In the genomic region with DNA sequence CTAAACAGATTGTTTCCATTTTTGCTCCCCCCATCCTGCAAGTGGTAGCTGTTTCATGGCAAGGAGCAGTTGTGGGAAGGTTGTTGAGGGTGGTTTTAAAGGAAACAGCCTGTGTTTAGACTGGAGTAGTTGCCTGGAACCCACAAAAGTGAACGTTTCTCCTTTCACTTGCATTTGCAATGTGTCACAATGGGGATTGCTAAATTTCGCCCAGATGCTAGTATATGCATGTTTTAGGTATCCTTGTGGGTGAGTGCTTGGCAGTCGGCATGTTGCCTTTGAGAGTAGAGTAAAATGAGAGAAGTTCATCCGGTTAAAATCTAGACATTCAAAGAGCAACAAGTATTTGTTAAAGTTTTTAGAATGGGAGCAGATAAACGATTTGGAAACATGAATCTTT, we compare ENCODE assay signal across 29 cellular contexts.
"Had no signal": no experiment of that assay in that cellular context is flagged by ENCODE, and none has a peak within 500 bp of the region (broad histone marks: within the 10 kb centered on the region; RNA-seq: fewer than 3 reads in every experiment).

No MANE protein-coding gene starts in this region.

- H3K4me3 ChIP-seq: body of pancreas, cardiac muscle cell, colonic mucosa had no signal

- H3K36me3 ChIP-seq: cardiac muscle cell, colonic mucosa had no signal

- H3K27ac ChIP-seq: body of pancreas, cardiac muscle cell, colonic mucosa had no signal

- H3K27me3 Mint-ChIP-seq: activated CD4-positive, alpha-beta memory T cell treated with anti-CD3 and anti-CD28 coated beads for 36 hours; activated CD4-positive, alpha-beta T cell treated with anti-CD3 and anti-CD28 coated beads, Interleukin-2, amount 10 ng/mL, durations not matched to agents 24 days and 14 days; activated CD8-positive, alpha-beta memory T cell treated with anti-CD3 and anti-CD28 coated beads, Interleukin-2, amount 10 ng/mL, durations not matched to agents 7 days and 5 days; activated naive CD8-positive, alpha-beta T cell; activated T-cell treated with anti-CD3 and anti-CD28 coated beads, Interleukin-2, amount 50 U/mL, for 24 hours had no signal

- H3K4me3 Mint-ChIP-seq: activated CD4-positive, alpha-beta memory T cell treated with anti-CD3 and anti-CD28 coated beads for 36 hours; activated CD4-positive, alpha-beta T cell treated with anti-CD3 and anti-CD28 coated beads for 36 hours; activated CD4-positive, alpha-beta T cell treated with anti-CD3 and anti-CD28 coated beads, Interleukin-2, amount 10 ng/mL, durations not matched to agents 24 days and 14 days; activated CD8-positive, alpha-beta memory T cell treated with anti-CD3 and anti-CD28 coated beads, Interleukin-2, amount 10 ng/mL, durations not matched to agents 7 days and 5 days; activated CD8-positive, alpha-beta T cell treated with anti-CD3 and anti-CD28 coated beads, Interleukin-2, amount 10 ng/mL, durations not matched to agents 7 days and 5 days; activated naive CD8-positive, alpha-beta T cell; activated T-cell treated with anti-CD3 and anti-CD28 coated beads, Interleukin-2, amount 50 U/mL, for 24 hours; activated T-cell treated with anti-CD3 and anti-CD28 coated beads, Interleukin-2, amount 50 U/mL, for 72 hours had no signal

- H3K27me3 ChIP-seq: body of pancreas, cardiac muscle cell, colonic mucosa had no signal

- H3K36me3 Mint-ChIP-seq: activated CD4-positive, alpha-beta memory T cell treated with anti-CD3 and anti-CD28 coated beads for 36 hours; activated CD8-positive, alpha-beta memory T cell treated with anti-CD3 and anti-CD28 coated beads, Interleukin-2, amount 10 ng/mL, durations not matched to agents 7 days and 5 days; activated naive CD8-positive, alpha-beta T cell had no signal

- H3K4me1 Mint-ChIP-seq: activated CD4-positive, alpha-beta T cell treated with anti-CD3 and anti-CD28 coated beads for 36 hours; activated CD4-positive, alpha-beta T cell treated with anti-CD3 and anti-CD28 coated beads, Interleukin-2, amount 10 ng/mL, durations not matched to agents 24 days and 14 days; activated CD8-positive, alpha-beta memory T cell treated with anti-CD3 and anti-CD28 coated beads, Interleukin-2, amount 10 ng/mL, durations not matched to agents 7 days and 5 days had no signal

- H3K4me1 ChIP-seq: colonic mucosa had no signal

- H3K27ac Mint-ChIP-seq: activated CD4-positive, alpha-beta memory T cell treated with anti-CD3 and anti-CD28 coated beads for 36 hours; activated CD4-positive, alpha-beta T cell treated with anti-CD3 and anti-CD28 coated beads for 36 hours; activated CD4-positive, alpha-beta T cell treated with anti-CD3 and anti-CD28 coated beads, Interleukin-2, amount 10 ng/mL, durations not matched to agents 24 days and 14 days; activated CD8-positive, alpha-beta memory T cell treated with anti-CD3 and anti-CD28 coated beads, Interleukin-2, amount 10 ng/mL, durations not matched to agents 7 days and 5 days; activated CD8-positive, alpha-beta T cell treated with anti-CD3 and anti-CD28 coated beads, Interleukin-2, amount 10 ng/mL, durations not matched to agents 7 days and 5 days; activated naive CD8-positive, alpha-beta T cell; activated T-cell treated with anti-CD3 and anti-CD28 coated beads, Interleukin-2, amount 50 U/mL, for 24 hours; activated T-cell treated with anti-CD3 and anti-CD28 coated beads, Interleukin-2, amount 50 U/mL, for 72 hours had no signal

- ATAC-seq: activated CD4-positive, alpha-beta T cell treated with anti-CD3 and anti-CD28 coated beads for 36 hours; activated CD8-positive, alpha-beta memory T cell treated with anti-CD3 and anti-CD28 coated beads, Interleukin-2, amount 10 ng/mL, durations not matched to agents 7 days and 5 days; activated CD8-positive, alpha-beta T cell treated with anti-CD3 and anti-CD28 coated beads, Interleukin-2, amount 10 ng/mL, durations not matched to agents 7 days and 5 days; activated T-cell treated with anti-CD3 and anti-CD28 coated beads, Interleukin-2, amount 50 U/mL, for 72 hours; body of pancreas; esophagus mucosa had no signal

- FAIRE-seq: endometrium, endothelial cell of umbilical vein, frontal cortex had no signal

- H3K9me3 Mint-ChIP-seq: activated CD4-positive, alpha-beta memory T cell treated with anti-CD3 and anti-CD28 coated beads for 36 hours; activated CD4-positive, alpha-beta T cell treated with anti-CD3 and anti-CD28 coated beads, Interleukin-2, amount 10 ng/mL, durations not matched to agents 24 days and 14 days; activated T-cell treated with anti-CD3 and anti-CD28 coated beads, Interleukin-2, amount 50 U/mL, for 24 hours; activated T-cell treated with anti-CD3 and anti-CD28 coated beads, Interleukin-2, amount 50 U/mL, for 72 hours had no signal

- H3K9me3 ChIP-seq: body of pancreas, colonic mucosa had no signal

- DNase-seq: activated CD4-positive, alpha-beta memory T cell treated with anti-CD3 and anti-CD28 coated beads for 36 hours; activated CD4-positive, alpha-beta T cell treated with anti-CD3 and anti-CD28 coated beads for 36 hours; activated CD4-positive, alpha-beta T cell treated with anti-CD3 and anti-CD28 coated beads, Interleukin-2, amount 10 ng/mL, durations not matched to agents 24 days and 14 days; activated CD4-positive, CD25-positive, alpha-beta regulatory T cell; activated CD4-positive, CD25-positive, alpha-beta regulatory T cell treated with anti-CD3 and anti-CD28 coated beads, Interleukin-2, amount 50 U/mL, for 72 hours; activated CD8-positive, alpha-beta memory T cell treated with anti-CD3 and anti-CD28 coated beads, Interleukin-2, amount 10 ng/mL, durations not matched to agents 7 days and 5 days; activated CD8-positive, alpha-beta memory T cell treated with anti-CD3 and anti-CD28 coated beads, Interleukin-2, amount 50 U/mL, for 48 hours; activated CD8-positive, alpha-beta T cell treated with anti-CD3 and anti-CD28 coated beads, Interleukin-2, amount 10 ng/mL, durations not matched to agents 7 days and 5 days; activated gamma-delta T cell treated with Interleukin-2 at 50 U/mL for 16 hours; activated naive CD4-positive, alpha-beta T cell treated with anti-CD3 and anti-CD28 coated beads, Interleukin-2, amount 50 U/mL, for 16 hours; activated naive CD4-positive, alpha-beta T cell treated with Interleukin-2 at 50 U/mL for 16 hours; activated T-cell treated with anti-CD3 and anti-CD28 coated beads for 4 hours; activated T-cell treated with anti-CD3 and anti-CD28 coated beads, Interleukin-2, amount 50 U/mL, for 24 hours; activated T-cell treated with anti-CD3 and anti-CD28 coated beads, Interleukin-2, amount 50 U/mL, for 72 hours; amygdala; aorta; body of pancreas; central memory CD4-positive, alpha-beta T cell; cerebellar nuclear complex; colonic mucosa; effector CD8-positive, alpha-beta T cell; head of caudate nucleus; T-helper 2 cell had no signal
